10 cellular contexts compared by ENCODE assay signal in the genomic region with DNA sequence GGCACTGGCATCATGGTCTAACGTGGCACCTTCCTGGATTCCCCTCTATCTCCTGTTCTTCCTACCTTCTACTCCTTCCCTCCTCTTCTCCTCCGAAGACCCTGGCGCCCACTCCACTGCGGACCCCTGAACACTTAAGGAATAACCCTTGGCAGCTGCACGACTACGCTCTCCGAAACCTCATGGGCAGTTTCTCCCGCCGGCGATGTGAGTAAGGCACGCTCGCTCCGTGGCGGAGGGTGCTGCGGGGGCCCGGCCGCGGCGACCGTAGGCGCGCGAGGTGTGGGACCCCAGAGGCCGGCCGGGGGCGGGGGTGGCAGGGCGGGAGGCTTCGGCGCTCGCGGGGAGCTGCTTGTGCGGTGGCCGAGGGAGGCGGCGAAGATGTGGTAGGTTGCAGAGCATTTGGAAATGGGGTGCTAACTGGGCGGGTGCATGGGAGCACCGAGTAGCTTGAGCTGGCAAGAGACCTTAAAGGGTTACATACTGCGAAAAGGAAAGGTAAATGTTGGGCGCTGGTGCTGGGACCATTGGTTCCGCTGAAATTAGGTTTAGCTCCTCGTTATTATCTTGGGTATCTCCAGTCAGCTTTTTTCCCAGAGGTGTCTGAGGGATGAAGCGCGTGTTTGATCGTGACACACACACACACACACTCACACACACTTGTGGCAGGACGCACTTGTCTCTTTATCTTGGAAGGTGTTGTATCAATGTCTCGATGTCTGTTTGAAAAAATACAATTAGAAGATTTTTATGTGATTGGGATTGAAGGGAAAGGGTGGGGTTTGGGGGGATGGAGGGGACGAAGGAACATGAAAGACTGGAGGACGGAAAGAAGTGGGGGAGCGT. TPM values are rescaled to one million over a fixed set of nuclear protein-coding genes. Genes with fewer than 3 reads are reported as not detected.
DNase-seq lines count a peak whose midpoint lies in the region; ATAC-seq, FAIRE-seq and TF ChIP-seq lines count a peak whose summit lies in the region.
"Had no signal": no experiment of that assay in that cellular context is flagged by ENCODE, and none has a peak within 500 bp of the region (broad histone marks: within the 10 kb centered on the region; RNA-seq: fewer than 3 reads in every experiment).

No MANE protein-coding gene starts in this region.

- TF ChIP-seq RAD21 in neural cell (conservative IDR thresholded peaks at IDR 0.05), result peak; percentile 15

- intact Hi-C loops in endothelial cell of umbilical vein (cut with micrococcal nuclease), result loop anchor here (10.0 kb wide), 2 partner anchors 636 to 1074 kb away; a partner anchor contains a TSS

- dilution Hi-C loops in endothelial cell of umbilical vein (cut with MboI; ENCODE audit: extremely low pct_ligation_motif_present, low sequenced_read_pairs), result no loop called here

- peak overlapping the region in 1 of 7 donors; percentile 42 for H3K4me3 Mint-ChIP-seq in CD8-positive, alpha-beta memory T cell

- H3K27me3 Mint-ChIP-seq in CD8-positive, alpha-beta memory T cell, result peaks cover 21 to 25% of the 10 kb centered on the region in 2 donors

- H3K4me1 ChIP-seq in endothelial cell of umbilical vein (ENCODE audit: control insufficient read depth, extremely low read depth, insufficient read depth, low read length) (peaks cover 14% of the 10 kb centered on the region), SJCRH30 (no peaks in the 10 kb centered on the region)
- no peaks in the 10 kb centered on the region for H3K4me1 ChIP-seq in CD8-positive, alpha-beta memory T cell (ENCODE audit: insufficient read depth, low read length)

- H3K79me2 ChIP-seq in endothelial cell of umbilical vein (ENCODE audit: control insufficient read depth, insufficient read depth, low read length) (no peaks in the 10 kb centered on the region), neural cell (replicated peaks; ENCODE audit: insufficient read depth, low read length) (peaks cover 43% of the 10 kb centered on the region)

- H3K36me3 ChIP-seq in endothelial cell of umbilical vein (ENCODE audit: control insufficient read depth in 2 of 2, extremely low read depth in 1 of 2, insufficient read depth in 2 of 2, low read length in 2 of 2), result no peaks in the 10 kb centered on the region
- no peaks in the 10 kb centered on the region for H3K36me3 ChIP-seq in neural cell (ENCODE audit: insufficient read depth, low read length)
- no peaks in the 10 kb centered on the region for H3K36me3 ChIP-seq in SJCRH30
- no peaks in the 10 kb centered on the region for H3K36me3 ChIP-seq in CD8-positive, alpha-beta memory T cell (ENCODE audit: insufficient read depth, low read length)

- H3K9me2 ChIP-seq in neural cell (ENCODE audit: insufficient read depth, low read length), result no peaks in the 10 kb centered on the region

- no peak overlapping the region for H3K9ac ChIP-seq in endothelial cell of umbilical vein (replicated peaks; ENCODE audit: extremely low read depth, insufficient read depth, low read length)
- H3K9ac ChIP-seq in neural cell (ENCODE audit: low read length), result peak overlapping the region; percentile 88

- no peaks in the 10 kb centered on the region for H4K20me1 ChIP-seq in endothelial cell of umbilical vein (replicated peaks; ENCODE audit: control insufficient read depth, extremely low read depth, insufficient read depth, low read length)
- H4K20me1 ChIP-seq in neural cell (ENCODE audit: insufficient read depth), result no peaks in the 10 kb centered on the region

- FAIRE-seq in endothelial cell of umbilical vein (lab: Jason Lieb, UNC), result no peak
- FAIRE-seq: GM12878 had no signal

- peaks cover 0 to 3% (median 0%) of the 10 kb centered on the region in 3 donors for H3K36me3 Mint-ChIP-seq in CD8-positive, alpha-beta memory T cell

- H3K27me3 ChIP-seq in endothelial cell of umbilical vein (ENCODE audit: control insufficient read depth in 2 of 2, insufficient read depth in 2 of 2, low read length in 2 of 2) (peaks cover 23 to 24% of the 10 kb centered on the region in 2 experiments), neural cell (ENCODE audit: insufficient read depth, low read depth, low read length) (peaks cover 6% of the 10 kb centered on the region), SJCRH30 (no peaks in the 10 kb centered on the region)
- H3K27me3 ChIP-seq in CD8-positive, alpha-beta memory T cell (ENCODE audit: insufficient read depth, low read length, poor library complexity, severe bottlenecking), result no peaks in the 10 kb centered on the region

- H2AFZ ChIP-seq in endothelial cell of umbilical vein (ENCODE audit: low read depth, low read length), result peak overlapping the region; percentile 77
- H2AFZ ChIP-seq in neural cell (ENCODE audit: low read depth, low read length), result peak overlapping the region; percentile 40

- H3K4me1 Mint-ChIP-seq in CD8-positive, alpha-beta memory T cell, result no peaks in the 10 kb centered on the region

- H3K9me3 ChIP-seq in endothelial cell of umbilical vein (replicated peaks; ENCODE audit: control insufficient read depth, insufficient read depth, low read length) (no peaks in the 10 kb centered on the region), neural cell (ENCODE audit: low read length) (no peaks in the 10 kb centered on the region), SJCRH30 (replicated peaks) (no peaks in the 10 kb centered on the region)
- H3K9me3 ChIP-seq in CD8-positive, alpha-beta memory T cell (ENCODE audit: low read length), result no peaks in the 10 kb centered on the region

- H3K27ac ChIP-seq in endothelial cell of umbilical vein (ENCODE audit: insufficient read depth, low read depth, low read length) (no peak overlapping the region), neural cell (ENCODE audit: low read length) (peak overlapping the region; percentile 93), SJCRH30 (no peak overlapping the region)
- no peak overlapping the region for H3K27ac ChIP-seq in CD8-positive, alpha-beta memory T cell (ENCODE audit: low read depth, low read length)

- no peak for TF ChIP-seq CTCF in AG10803 (conservative IDR thresholded peaks at IDR 0.05; ENCODE audit: low read length)
- no peak for TF ChIP-seq CTCF in LNCaP clone FGC (IDR thresholded peaks at IDR 0.05; ENCODE audit: control insufficient read depth, extremely low read depth, insufficient read depth)
- no peak for TF ChIP-seq CTCF in endothelial cell of umbilical vein (IDR thresholded peaks at IDR 0.05; ENCODE audit: extremely low read depth in 1 of 2, insufficient read depth in 1 of 2, low read depth in 1 of 2, low read length in 2 of 2)
- TF ChIP-seq CTCF in neural cell (IDR thresholded peaks at IDR 0.05; ENCODE audit: poor library complexity, severe bottlenecking), result no peak

- H3K4me2 ChIP-seq in endothelial cell of umbilical vein (ENCODE audit: insufficient read depth, low read length) (peak overlapping the region; percentile 94), neural cell (ENCODE audit: low read length) (no peak overlapping the region)

- peaks cover 7 to 32% (median 15%) of the 10 kb centered on the region in 5 donors for H3K9me3 Mint-ChIP-seq in CD8-positive, alpha-beta memory T cell

- POLR2A ChIA-PET in endothelial cell of umbilical vein (lab: Charles Lee), result no interaction called here
- POLR2A ChIA-PET in CD8-positive, alpha-beta memory T cell (lab: Charles Lee), result no interaction called here

- peaks cover 2% of the 10 kb centered on the region for H3F3A ChIP-seq in neural cell (ENCODE audit: insufficient read depth, low read length, poor library complexity, severe bottlenecking)

- TF ChIP-seq POLR2A in endothelial cell of umbilical vein (IDR thresholded peaks at IDR 0.05; ENCODE audit: low read depth, low read length), result no peak

- no peak for TF ChIP-seq EP300 in neural cell (conservative IDR thresholded peaks at IDR 0.05; ENCODE audit: poor library complexity, severe bottlenecking)

- no peaks in the 10 kb centered on the region for H3K9me1 ChIP-seq in endothelial cell of umbilical vein (replicated peaks; ENCODE audit: control insufficient read depth, extremely low read depth, insufficient read depth, low read length)

- ATAC-seq in GM18511 (IDR thresholded peaks at IDR 0.05; ENCODE audit: unreplicated experiment), result no peak
- ATAC-seq: GM12878 had no signal

- no peak overlapping the region for H3K27ac Mint-ChIP-seq in CD8-positive, alpha-beta memory T cell

- DNase-seq in AG10803 (ENCODE audit: low read depth), result no peak
- no peak for DNase-seq in LNCaP clone FGC (ENCODE audit: low read depth)
- peak; percentile 9 for DNase-seq in endothelial cell of umbilical vein (ENCODE audit: low read depth, low spot score)
- DNase-seq in SJCRH30, result no peak
- no peak for DNase-seq in midbrain (lab: John Stamatoyannopoulos, UW)
- no peak for DNase-seq in CD8-positive, alpha-beta memory T cell

- CTCF ChIA-PET in endothelial cell of umbilical vein (lab: Charles Lee), result interaction anchor here (1.1 to 1.5 kb wide), 3 partner anchors 14 to 24 kb away, joined by 3 to 4 read pairs (median 4); no protein-coding TSS in a partner anchor
- CTCF ChIA-PET in CD8-positive, alpha-beta memory T cell (lab: Charles Lee), result no interaction called here

- H3K4me3 ChIP-seq in AG10803 (ENCODE audit: low read length) (peak overlapping the region; percentile 27), LNCaP clone FGC (ENCODE audit: low read depth, low read length) (peak overlapping the region; percentile 60), endothelial cell of umbilical vein (replicated peaks in 1 of 3; ENCODE audit: insufficient read depth in 1 of 3, low read depth in 1 of 3, low read length in 3 of 3) (peak overlapping the region in 2 of 3 experiments; percentile 21 to 51), neural cell (ENCODE audit: low read length) (peak overlapping the region; percentile 85), SJCRH30 (no peak overlapping the region)
- H3K4me3 ChIP-seq in CD8-positive, alpha-beta memory T cell (ENCODE audit: low read length), result no peak overlapping the region
- H3K4me3 ChIP-seq: GM12878 had no signal

- no TSS peak for BruUV-seq in endothelial cell of umbilical vein (replicated peaks; lab: Mats Ljungman, UMichigan)

TF ChIP-seq in endothelial cell of umbilical vein, 7 proteins besides CTCF, POLR2A, EP300 and RAD21 (continues in another document):
- peak; percentile 48 for TF ChIP-seq EZH2 (IDR thresholded peaks at IDR 0.05; ENCODE audit: borderline replicate concordance, low read depth, low read length, severe bottlenecking)

TF ChIP-seq in neural cell, 6 proteins besides CTCF, POLR2A, EP300 and RAD21 (continues in another document):
- TF ChIP-seq TAF1 (IDR thresholded peaks at IDR 0.05; ENCODE audit: low read depth), result no peak

RNA-seq across cellular contexts. Expression of a gene that starts 0.9 kb away (rescaled TPM):
- 0.11 and 0.18 TPM in 2 replicates for total RNA-seq in endothelial cell of umbilical vein
- 0.56 and 0.58 TPM in 2 replicates for polyA plus RNA-seq in endothelial cell of umbilical vein
- 0.30 and 0.42 TPM in 2 replicates for polyA plus RNA-seq in endothelial cell of umbilical vein (2011; cell fraction: cytosol; rRNA removed)
- 2.7 and 3.2 TPM in 2 replicates for polyA plus RNA-seq in endothelial cell of umbilical vein (2011; cell fraction: nucleus; rRNA removed)
- polyA plus RNA-seq in endothelial cell of umbilical vein (2012), result 0.07 and 0.19 TPM in 2 replicates
- 2.1 and 2.4 TPM in 2 replicates for polyA minus RNA-seq in endothelial cell of umbilical vein
- polyA minus RNA-seq in endothelial cell of umbilical vein (2011; cell fraction: cytosol; rRNA and poly(A)+ RNA removed), result not detected
- polyA minus RNA-seq in endothelial cell of umbilical vein (2011; cell fraction: nucleus; rRNA and poly(A)+ RNA removed), result 5.9 and 7.7 TPM in 2 replicates
- polyA plus RNA-seq in neural cell, result 113 and 141 TPM in 2 replicates
- 260 and 323 TPM in 2 replicates for polyA minus RNA-seq in neural cell
- 0.04 TPM in 1 of 2 replicates, not detected in the other for total RNA-seq in SJCRH30 (2014; rRNA removed; shearing (Covaris generic))
- total RNA-seq in CD8-positive, alpha-beta memory T cell, result not detected
- polyA plus RNA-seq in CD8-positive, alpha-beta memory T cell, result not detected
- total RNA-seq: activated CD8-positive, alpha-beta memory T cell treated with anti-CD3 and anti-CD28 coated beads for 36 hours; GM12878 had no signal

Comparison
In these comparisons a context has a peak if more than half of its experiments do, and no peak if none do; other contexts are left out.
1. H3K4me3 ChIP-seq: peak in AG10803 (single experiment), LNCaP clone FGC (single experiment), endothelial cell of umbilical vein (2 of 3) and neural cell (single experiment); none in SJCRH30 (single experiment) and CD8-positive, alpha-beta memory T cell (single experiment).